In the genomic region with DNA sequence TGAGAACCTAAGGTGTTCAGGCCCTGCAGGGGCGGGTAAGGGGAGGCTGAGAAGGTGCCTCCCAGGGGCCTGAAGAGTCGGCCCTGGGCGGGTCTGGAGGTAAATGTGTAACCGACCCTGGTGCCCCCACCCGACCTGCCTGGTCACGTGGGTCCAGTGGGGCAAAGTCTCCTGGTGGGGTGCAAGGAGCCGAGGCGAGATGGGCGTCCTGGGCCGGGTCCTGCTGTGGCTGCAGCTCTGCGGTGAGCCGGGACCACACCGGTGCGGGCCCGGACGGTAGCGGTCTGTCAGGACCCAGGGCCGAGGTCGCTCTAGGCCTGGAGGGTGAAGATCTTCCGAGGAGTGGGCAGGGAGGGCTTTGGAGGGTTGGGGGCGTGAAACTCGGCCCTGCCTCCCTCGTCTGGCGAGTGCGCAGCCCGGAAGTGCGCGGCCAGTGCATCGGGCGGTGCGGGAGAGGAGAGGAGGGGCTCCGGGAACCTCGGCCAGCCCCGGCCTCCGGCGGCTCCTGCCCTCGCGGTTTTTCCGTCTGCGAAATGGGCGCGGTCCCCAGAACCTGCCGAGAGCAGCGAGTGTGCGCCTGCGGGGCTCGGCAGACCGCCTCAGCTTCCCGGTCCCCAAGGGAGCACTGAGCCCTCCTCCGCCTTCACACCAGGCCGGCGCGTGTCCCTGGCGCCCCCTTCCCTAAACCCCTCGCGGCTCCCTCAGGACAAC, we compare ENCODE assay signal across 8 cellular contexts. TPM values are rescaled to one million over a fixed set of nuclear protein-coding genes. Genes with fewer than 3 reads are reported as not detected.
DNase-seq lines count a peak whose midpoint lies in the region; ATAC-seq and TF ChIP-seq lines count a peak whose summit lies in the region.

TSS of gene AMN (plus strand) at position 174 of the 711 bp plus-strand sequence. CDS start at position 200, 26 bp downstream.

- H3K9ac ChIP-seq in OCI-LY3 (ENCODE audit: low read length) = peak within 1 kb of the TSS; percentile 39; the same call in 1 of the 2 replicates

- H3K9me3 Mint-ChIP-seq in progenitor cell of endocrine pancreas (ENCODE audit: low read depth) = no peaks in the 10 kb centered on the region

- TF ChIP-seq POLR2A in esophagus squamous epithelium (IDR thresholded peaks at IDR 0.05) = no peak

- ATAC-seq in GM21447 (IDR thresholded peaks at IDR 0.05; ENCODE audit: unreplicated experiment) (no peak), GM18873 (IDR thresholded peaks at IDR 0.05; ENCODE audit: low FRiP score, unreplicated experiment) (no peak)

- no peak within 1 kb of the TSS for H3K27ac ChIP-seq in OCI-LY3 (ENCODE audit: low read length)
- no peak within 1 kb of the TSS for H3K27ac ChIP-seq in esophagus squamous epithelium

- 0% methylated on average over 7 of the region's 56 CpGs; no CpG with 5 or more reads in 1 of the 2 donors for WGBS in esophagus squamous epithelium, 2 donors

- peaks cover 18% of the 10 kb centered on the region for H3K27me3 Mint-ChIP-seq in progenitor cell of endocrine pancreas

- H3K4me3 ChIP-seq in OCI-LY3 (ENCODE audit: low read length) (peak within 1 kb of the TSS; percentile 74), esophagus squamous epithelium (peak within 1 kb of the TSS; percentile 11 to 53 (median 32))

- DNase-seq in EH (ENCODE audit: low read depth) (peak; percentile 13), esophagus squamous epithelium (lab: John Stamatoyannopoulos, UW) (no peak), progenitor cell of endocrine pancreas (ENCODE audit: low spot score, unreplicated experiment) (no peak), GM19238 (ENCODE audit: insufficient read length, low spot score) (no peak), OCI-M2 (lab: John Stamatoyannopoulos, UW; ENCODE audit: unreplicated experiment) (no peak)

- intact Hi-C loops in esophagus squamous epithelium (cut with DNase I) = loop anchor here (10.0 kb wide), 1 partner anchor 228 kb away; no protein-coding TSS in a partner anchor

- H3K79me2 ChIP-seq in OCI-LY3 (ENCODE audit: low read length) = no peaks in the 10 kb centered on the region

- H3K4me3 Mint-ChIP-seq in progenitor cell of endocrine pancreas (ENCODE audit: low read depth) = peak within 1 kb of the TSS; percentile 40

- no peaks in the 10 kb centered on the region for H3K4me1 Mint-ChIP-seq in progenitor cell of endocrine pancreas (ENCODE audit: low read depth)

- no peak within 1 kb of the TSS for H3K27ac Mint-ChIP-seq in progenitor cell of endocrine pancreas

- H2AFZ ChIP-seq in OCI-LY3 (ENCODE audit: low read depth, low read length) = peak within 1 kb of the TSS; percentile 69; the same call in 1 of the 2 replicates

- H3K36me3 Mint-ChIP-seq in progenitor cell of endocrine pancreas (ENCODE audit: insufficient read depth) = no peaks in the 10 kb centered on the region

- TF ChIP-seq CTCF in OCI-LY3 (IDR thresholded peaks at IDR 0.05; ENCODE audit: low read depth, low read length) = no peak
- TF ChIP-seq CTCF in esophagus squamous epithelium (IDR thresholded peaks at IDR 0.05) = no peak
- no peak for TF ChIP-seq CTCF in progenitor cell of endocrine pancreas (IDR thresholded peaks at IDR 0.05; ENCODE audit: unreplicated experiment)

- H3K4me1 ChIP-seq in OCI-LY3 (ENCODE audit: low read length) (peaks cover 8% of the 10 kb centered on the region), esophagus squamous epithelium (peaks cover 14 to 29% (median 14%) of the 10 kb centered on the region in 3 donors)

- H3K36me3 ChIP-seq in OCI-LY3 (replicated peaks; ENCODE audit: low read depth, low read length) = peaks cover 12% of the 10 kb centered on the region
- no peaks in the 10 kb centered on the region for H3K36me3 ChIP-seq in esophagus squamous epithelium

- H3K9me3 ChIP-seq in OCI-LY3 (ENCODE audit: insufficient read depth, low read length) (no peaks in the 10 kb centered on the region), esophagus squamous epithelium (no peaks in the 10 kb centered on the region)

- H3K27me3 ChIP-seq in OCI-LY3 (ENCODE audit: low read depth, low read length) (no peaks in the 10 kb centered on the region), esophagus squamous epithelium (peaks cover 0 to 55% (median 8%) of the 10 kb centered on the region in 4 donors)

- H4K20me1 ChIP-seq in OCI-LY3 (ENCODE audit: insufficient read depth, low read length) = no peaks in the 10 kb centered on the region

- H3K4me2 ChIP-seq in OCI-LY3 (ENCODE audit: low read length) = peak within 1 kb of the TSS; percentile 77

RNA-seq across cellular contexts. Expression of gene AMN, which starts in this region (rescaled TPM):
- total RNA-seq in esophagus squamous epithelium = 10 to 100 TPM in 3 of 4 donors, 1 to 10 TPM in 1; 7.6 to 24.0 (median 19.7) TPM
- total RNA-seq in progenitor cell of endocrine pancreas = 2.5 and 3.0 TPM in 2 replicates
